Comparison of ENCODE assay signal across 32 cellular contexts in the genomic region with DNA sequence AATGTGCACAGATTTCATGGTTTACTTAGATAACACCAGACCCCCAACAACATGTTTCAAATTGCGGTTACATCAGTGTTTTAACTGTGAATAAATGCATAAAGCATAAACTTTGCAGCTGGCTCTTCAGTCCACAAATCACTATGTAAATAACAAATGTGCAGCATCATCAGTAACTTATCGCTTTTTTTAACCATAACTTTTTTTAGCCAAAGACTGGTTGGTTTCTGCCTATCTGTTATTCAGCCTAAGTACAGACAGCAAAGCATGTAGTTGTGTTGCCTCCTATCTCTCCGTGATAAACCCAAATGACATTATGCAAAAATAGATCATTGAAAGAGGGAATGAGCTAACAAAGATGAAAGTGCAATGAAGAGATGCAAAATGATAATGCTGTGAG.
"Had no signal": no experiment of that assay in that cellular context is flagged by ENCODE, and none has a peak within 500 bp of the region (broad histone marks: within the 10 kb centered on the region; RNA-seq: fewer than 3 reads in every experiment).

No MANE protein-coding gene starts in this region.

- H3K9me3 ChIP-seq: adrenal gland, body of pancreas, esophagus squamous epithelium had no signal

- H3K36me3 ChIP-seq: adrenal gland, esophagus squamous epithelium had no signal

- H3K27ac ChIP-seq: adrenal gland, body of pancreas, epithelial cell of prostate, esophagus squamous epithelium had no signal

- DNase-seq: activated CD4-positive, alpha-beta memory T cell treated with anti-CD3 and anti-CD28 coated beads for 36 hours; activated CD4-positive, alpha-beta T cell treated with anti-CD3 and anti-CD28 coated beads for 36 hours; activated CD4-positive, alpha-beta T cell treated with anti-CD3 and anti-CD28 coated beads, Interleukin-2, amount 10 ng/mL, durations not matched to agents 24 days and 14 days; activated CD4-positive, CD25-positive, alpha-beta regulatory T cell; activated CD4-positive, CD25-positive, alpha-beta regulatory T cell treated with anti-CD3 and anti-CD28 coated beads, Interleukin-2, amount 50 U/mL, for 72 hours; activated CD8-positive, alpha-beta memory T cell treated with anti-CD3 and anti-CD28 coated beads, Interleukin-2, amount 10 ng/mL, durations not matched to agents 7 days and 5 days; activated CD8-positive, alpha-beta memory T cell treated with anti-CD3 and anti-CD28 coated beads, Interleukin-2, amount 50 U/mL, for 4 hours; activated CD8-positive, alpha-beta T cell treated with anti-CD3 and anti-CD28 coated beads, Interleukin-2, amount 10 ng/mL, durations not matched to agents 7 days and 5 days; activated effector memory CD4-positive, alpha-beta T cell treated with anti-CD3 and anti-CD28 coated beads, Interleukin-2, amount 50 U/mL, for 16 hours; activated naive CD4-positive, alpha-beta T cell treated with anti-CD3 and anti-CD28 coated beads for 36 hours; activated naive CD8-positive, alpha-beta T cell treated with anti-CD3 and anti-CD28 coated beads for 36 hours; activated naive CD8-positive, alpha-beta T cell treated with anti-CD3 and anti-CD28 coated beads, Interleukin-2, amount 50 U/mL, for 24 hours; activated T-cell treated with anti-CD3 and anti-CD28 coated beads, Interleukin-2, amount 50 U/mL, for 1 hour; activated T-cell treated with anti-CD3 and anti-CD28 coated beads, Interleukin-2, amount 50 U/mL, for 48 hours; adrenal gland; amygdala; aorta; body of pancreas; caudate nucleus; cortex of kidney; dermis blood vessel endothelial cell; effector CD4-positive, alpha-beta T cell; effector memory CD8-positive, alpha-beta T cell; esophagus squamous epithelium; foreskin fibroblast; head of caudate nucleus; T-helper 17 cell; T1000 had no signal

- H3K27me3 ChIP-seq: adrenal gland, body of pancreas, esophagus squamous epithelium had no signal

- H3K4me1 ChIP-seq: adrenal gland, body of pancreas, esophagus squamous epithelium had no signal

- ATAC-seq: activated CD4-positive, alpha-beta T cell treated with anti-CD3 and anti-CD28 coated beads for 36 hours; activated CD8-positive, alpha-beta memory T cell treated with anti-CD3 and anti-CD28 coated beads, Interleukin-2, amount 10 ng/mL, durations not matched to agents 7 days and 5 days; activated CD8-positive, alpha-beta T cell treated with anti-CD3 and anti-CD28 coated beads, Interleukin-2, amount 10 ng/mL, durations not matched to agents 7 days and 5 days; activated naive CD8-positive, alpha-beta T cell treated with anti-CD3 and anti-CD28 coated beads, Interleukin-2, amount 50 U/mL, for 24 hours; body of pancreas; effector memory CD8-positive, alpha-beta T cell; T-helper 17 cell had no signal

- H3K4me3 ChIP-seq: adrenal gland, body of pancreas, esophagus squamous epithelium had no signal

- FAIRE-seq: colon, endometrium, endothelial cell of umbilical vein had no signal
